ENCODE assay signal across 17 cellular contexts in the genomic region with DNA sequence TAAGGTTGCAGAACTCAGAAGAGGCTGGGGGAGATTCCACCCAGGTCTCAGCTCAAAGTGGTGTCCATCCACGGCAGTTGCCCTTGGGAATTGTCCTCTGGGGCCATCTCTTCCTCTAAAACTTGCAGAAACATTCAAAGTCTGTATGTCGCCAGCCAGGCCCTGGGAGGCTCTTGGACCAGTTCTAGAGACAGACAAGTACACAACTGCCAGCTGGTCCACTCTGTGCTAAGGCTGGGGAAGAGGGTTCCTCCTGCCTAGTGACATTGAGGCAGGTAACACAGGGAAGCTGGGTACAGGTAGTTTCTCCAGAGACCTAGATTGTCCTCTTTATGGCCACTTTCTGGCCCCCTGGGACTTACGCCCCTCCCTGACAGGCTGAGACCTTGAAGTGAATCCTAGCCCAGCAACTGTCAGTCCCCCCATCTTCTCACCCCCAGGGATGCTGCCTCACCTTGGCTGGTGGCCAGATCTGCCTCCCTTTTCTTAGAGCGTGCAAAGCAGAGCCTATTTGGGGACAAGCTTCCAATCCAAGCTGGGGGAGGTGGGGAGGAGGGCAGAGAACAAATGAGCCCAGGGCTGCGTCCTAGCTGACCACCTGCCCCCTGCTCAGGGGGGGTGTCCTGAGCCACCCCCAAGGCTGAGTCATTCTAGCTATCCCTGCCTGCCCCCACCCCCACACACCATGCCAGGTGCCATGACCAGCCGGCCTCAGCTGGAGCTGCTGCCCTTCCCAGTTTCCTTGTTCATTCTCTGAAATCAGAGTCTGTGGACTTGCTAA. TPM values are rescaled to one million over a fixed set of nuclear protein-coding genes. Genes with fewer than 3 reads are reported as not detected.
DNase-seq lines count a peak whose midpoint lies in the region; ATAC-seq and TF ChIP-seq lines count a peak whose summit lies in the region.
"Had no signal": no experiment of that assay in that cellular context is flagged by ENCODE, and none has a peak within 500 bp of the region (broad histone marks: within the 10 kb centered on the region; RNA-seq: fewer than 3 reads in every experiment).

No MANE protein-coding gene starts in this region.

- H3K9me3 Mint-ChIP-seq in natural killer cell treated with Interleukin-12 subunit alpha and Interleukin-12 subunit beta and Interleukin-15 and Interleukin-18, amount 100 ng/mL, for 72 hours = no peaks in the 10 kb centered on the region
- H3K9me3 Mint-ChIP-seq in natural killer cell = no peaks in the 10 kb centered on the region
- no peaks in the 10 kb centered on the region for H3K9me3 Mint-ChIP-seq in naive thymus-derived CD4-positive, alpha-beta T cell
- H3K9me3 Mint-ChIP-seq in CD8-positive, alpha-beta memory T cell = no peaks in the 10 kb centered on the region

- POLR2A ChIA-PET in naive thymus-derived CD4-positive, alpha-beta T cell (lab: Charles Lee) = no interaction called here
- POLR2A ChIA-PET in CD8-positive, alpha-beta memory T cell (lab: Charles Lee) = no interaction called here

- intact Hi-C loops in natural killer cell (cut with micrococcal nuclease) (no loop called here), left colon (cut with DNase I, micrococcal nuclease) (no loop called here)
- intact Hi-C loops in naive thymus-derived CD4-positive, alpha-beta T cell (cut with micrococcal nuclease) = no loop called here

- H3K4me1 ChIP-seq in naive thymus-derived CD4-positive, alpha-beta T cell (ENCODE audit: control insufficient read depth in 2 of 2, insufficient read depth in 2 of 2, low read length in 2 of 2) = no peaks in the 10 kb centered on the region
- H3K4me1 ChIP-seq in CD8-positive, alpha-beta memory T cell (ENCODE audit: insufficient read depth, low read length) = no peaks in the 10 kb centered on the region

- no peak for TF ChIP-seq CTCF in natural killer cell (IDR thresholded peaks at IDR 0.05)
- no peak for TF ChIP-seq CTCF in coronary artery (IDR thresholded peaks at IDR 0.05)

- no peak overlapping the region for H3K27ac ChIP-seq in coronary artery
- no peak overlapping the region for H3K27ac ChIP-seq in naive thymus-derived CD4-positive, alpha-beta T cell (ENCODE audit: low read depth, low read length)
- no peak overlapping the region for H3K27ac ChIP-seq in CD8-positive, alpha-beta memory T cell (ENCODE audit: low read depth, low read length)
- H3K27ac ChIP-seq: 22Rv1 had no signal

- peaks cover 9 to 12% of the 10 kb centered on the region in 2 donors for H3K27me3 Mint-ChIP-seq in natural killer cell treated with Interleukin-12 subunit alpha and Interleukin-12 subunit beta and Interleukin-15 and Interleukin-18, amount 100 ng/mL, for 72 hours
- peaks cover 16 to 18% of the 10 kb centered on the region in 2 donors for H3K27me3 Mint-ChIP-seq in natural killer cell (ENCODE audit: low read depth in 2 of 2)
- peaks cover 0 to 26% (median 5%) of the 10 kb centered on the region in 5 donors for H3K27me3 Mint-ChIP-seq in naive thymus-derived CD4-positive, alpha-beta T cell
- H3K27me3 Mint-ChIP-seq in CD8-positive, alpha-beta memory T cell = peaks cover 9 to 26% of the 10 kb centered on the region in 2 donors

- no peak for ATAC-seq in natural killer cell treated with Interleukin-12 subunit alpha and Interleukin-12 subunit beta and Interleukin-15 and Interleukin-18, amount 100 ng/mL, for 72 hours
- no peak for ATAC-seq in natural killer cell
- ATAC-seq in naive thymus-derived CD4-positive, alpha-beta T cell = no peak
- ATAC-seq in left colon = no peak

- H3K4me1 Mint-ChIP-seq in natural killer cell treated with Interleukin-12 subunit alpha and Interleukin-12 subunit beta and Interleukin-15 and Interleukin-18, amount 100 ng/mL, for 72 hours (ENCODE audit: low read depth in 2 of 2) = peaks cover 4 to 5% of the 10 kb centered on the region in 2 donors
- H3K4me1 Mint-ChIP-seq in natural killer cell = peaks cover 0 to 6% of the 10 kb centered on the region in 2 donors
- H3K4me1 Mint-ChIP-seq in naive thymus-derived CD4-positive, alpha-beta T cell = peaks cover 0 to 6% (median 0%) of the 10 kb centered on the region in 7 donors
- H3K4me1 Mint-ChIP-seq in CD8-positive, alpha-beta memory T cell = no peaks in the 10 kb centered on the region

- H3K4me3 ChIP-seq in coronary artery = no peak overlapping the region
- no peak overlapping the region for H3K4me3 ChIP-seq in naive thymus-derived CD4-positive, alpha-beta T cell (ENCODE audit: low read length)
- no peak overlapping the region for H3K4me3 ChIP-seq in CD8-positive, alpha-beta memory T cell (ENCODE audit: low read length)

- no peaks in the 10 kb centered on the region for H3K36me3 Mint-ChIP-seq in natural killer cell treated with Interleukin-12 subunit alpha and Interleukin-12 subunit beta and Interleukin-15 and Interleukin-18, amount 100 ng/mL, for 72 hours
- no peaks in the 10 kb centered on the region for H3K36me3 Mint-ChIP-seq in natural killer cell
- H3K36me3 Mint-ChIP-seq in naive thymus-derived CD4-positive, alpha-beta T cell = no peaks in the 10 kb centered on the region
- H3K36me3 Mint-ChIP-seq in CD8-positive, alpha-beta memory T cell = no peaks in the 10 kb centered on the region

- no peak overlapping the region for H3K27ac Mint-ChIP-seq in natural killer cell treated with Interleukin-12 subunit alpha and Interleukin-12 subunit beta and Interleukin-15 and Interleukin-18, amount 100 ng/mL, for 72 hours
- no peak overlapping the region for H3K27ac Mint-ChIP-seq in natural killer cell
- no peak overlapping the region for H3K27ac Mint-ChIP-seq in naive thymus-derived CD4-positive, alpha-beta T cell
- H3K27ac Mint-ChIP-seq in CD8-positive, alpha-beta memory T cell = no peak overlapping the region

- H3K4me3 Mint-ChIP-seq in natural killer cell treated with Interleukin-12 subunit alpha and Interleukin-12 subunit beta and Interleukin-15 and Interleukin-18, amount 100 ng/mL, for 72 hours = no peak overlapping the region
- H3K4me3 Mint-ChIP-seq in natural killer cell = no peak overlapping the region
- no peak overlapping the region for H3K4me3 Mint-ChIP-seq in naive thymus-derived CD4-positive, alpha-beta T cell
- H3K4me3 Mint-ChIP-seq in CD8-positive, alpha-beta memory T cell = no peak overlapping the region

- DNase-seq in DMS 273 (lab: John Stamatoyannopoulos, UW; ENCODE audit: unreplicated experiment) (peak; percentile 54), DMS 273 treated with DMSO at 0.1 percent for 48 hours (lab: John Stamatoyannopoulos, UW) (no peak), natural killer cell (no peak), coronary artery (ENCODE audit: low spot score) (peak; percentile 59), left colon (no peak)
- DNase-seq in natural killer cell treated with Interleukin-12 subunit alpha and Interleukin-12 subunit beta and Interleukin-15 and Interleukin-18, amount 100 ng/mL, for 72 hours (ENCODE audit: low spot score) = peak; percentile 60
- DNase-seq in naive thymus-derived CD4-positive, alpha-beta T cell = no peak
- no peak for DNase-seq in CD8-positive, alpha-beta memory T cell
- DNase-seq: C1 segment of cervical spinal cord; KBM-7; NCI-H2029 treated with DMSO at 0.1 percent for 48 hours; NCI-H524 treated with DMSO at 0.1 percent for 48 hours; NK-92 treated with Interleukin-12 subunit alpha and Interleukin-12 subunit beta, amount 100 ng/mL, for 24 hours; SK-N-SH; T-helper 1 cell had no signal

- no peaks in the 10 kb centered on the region for H3K27me3 ChIP-seq in naive thymus-derived CD4-positive, alpha-beta T cell (ENCODE audit: control insufficient read depth in 2 of 2, insufficient read depth in 2 of 2, low read length in 2 of 2)
- no peaks in the 10 kb centered on the region for H3K27me3 ChIP-seq in CD8-positive, alpha-beta memory T cell (ENCODE audit: insufficient read depth, low read length, poor library complexity, severe bottlenecking)

- CTCF ChIA-PET in naive thymus-derived CD4-positive, alpha-beta T cell (lab: Charles Lee) = no interaction called here
- CTCF ChIA-PET in CD8-positive, alpha-beta memory T cell (lab: Charles Lee) = interaction anchor here (1.5 kb wide), 1 partner anchor 22 kb away, joined by 4 read pairs; no protein-coding TSS in a partner anchor

- H3K9me3 ChIP-seq in naive thymus-derived CD4-positive, alpha-beta T cell (ENCODE audit: control insufficient read depth in 2 of 3, low read length in 3 of 3) = no peaks in the 10 kb centered on the region
- no peaks in the 10 kb centered on the region for H3K9me3 ChIP-seq in CD8-positive, alpha-beta memory T cell (ENCODE audit: low read length)
- H3K9me3 ChIP-seq: SK-N-SH had no signal

- H3K36me3 ChIP-seq in naive thymus-derived CD4-positive, alpha-beta T cell (ENCODE audit: control insufficient read depth in 2 of 3, insufficient read depth in 3 of 3, low read length in 3 of 3) = no peaks in the 10 kb centered on the region
- H3K36me3 ChIP-seq in CD8-positive, alpha-beta memory T cell (ENCODE audit: insufficient read depth, low read length) = no peaks in the 10 kb centered on the region

RNA-seq across cellular contexts. Expression of a gene that starts 8.4 kb away (rescaled TPM):
- under 1 TPM in 1 of 2 donors, not detected in 1; 0.39 TPM for total RNA-seq in natural killer cell treated with Interleukin-12 subunit alpha and Interleukin-12 subunit beta and Interleukin-15 and Interleukin-18, amount 100 ng/mL, for 72 hours
- total RNA-seq in natural killer cell (1 to 10 TPM in 2 of 3 donors, not detected in 1; 1.0 to 7.5 TPM), left colon (10 to 100 TPM; 35.3 to 44.3 TPM)
- total RNA-seq in naive thymus-derived CD4-positive, alpha-beta T cell = 10 to 100 TPM in 1 of 5 experiments, 1 to 10 TPM in 1, under 1 TPM in 3; 0.11 to 10.6 (median 0.51) TPM
- under 1 TPM in 1 of 2 donors, not detected in 1; 0.20 TPM for polyA plus RNA-seq in naive thymus-derived CD4-positive, alpha-beta T cell
- total RNA-seq in CD8-positive, alpha-beta memory T cell = under 1 TPM; 0.33 to 0.51 TPM
- polyA plus RNA-seq in CD8-positive, alpha-beta memory T cell = 0.01 TPM
- total RNA-seq: H4 had no signal
- polyA plus RNA-seq: SK-N-SH had no signal

RNA-seq across cellular contexts. Expression of a gene that starts 42.9 kb away (rescaled TPM):
- 1 to 10 TPM in 1 of 2 donors, under 1 TPM in 1; 0.86 to 2.8 TPM for total RNA-seq in natural killer cell treated with Interleukin-12 subunit alpha and Interleukin-12 subunit beta and Interleukin-15 and Interleukin-18, amount 100 ng/mL, for 72 hours
- total RNA-seq in natural killer cell (1 to 10 TPM; 2.6 to 8.7 (median 6.7) TPM), left colon (not detected)
- 10 to 100 TPM in 2 of 5 experiments, 1 to 10 TPM in 3; 6.4 to 12.8 (median 9.5) TPM for total RNA-seq in naive thymus-derived CD4-positive, alpha-beta T cell
- polyA plus RNA-seq in naive thymus-derived CD4-positive, alpha-beta T cell = 1 to 10 TPM; 2.6 to 3.3 TPM
- total RNA-seq in CD8-positive, alpha-beta memory T cell = 1 to 10 TPM; 1.4 to 2.0 TPM
- polyA plus RNA-seq in CD8-positive, alpha-beta memory T cell = 3.0 TPM
- total RNA-seq: H4 had no signal
- polyA plus RNA-seq: SK-N-SH had no signal

Comparison
In these comparisons a context has a peak if more than half of its experiments do, and no peak if none do; other contexts are left out.
1. DNase-seq: peak in DMS 273 (single experiment), natural killer cell treated with Interleukin-12 subunit alpha and Interleukin-12 subunit beta and Interleukin-15 and Interleukin-18, amount 100 ng/mL, for 72 hours (single experiment) and coronary artery (single experiment); none in DMS 273 treated with DMSO at 0.1 percent for 48 hours (single experiment), natural killer cell (single experiment), naive thymus-derived CD4-positive, alpha-beta T cell (0 of 9), CD8-positive, alpha-beta memory T cell (0 of 5) and left colon (0 of 2).